Comparison of ENCODE assay signal across 21 cellular contexts in the genomic region with DNA sequence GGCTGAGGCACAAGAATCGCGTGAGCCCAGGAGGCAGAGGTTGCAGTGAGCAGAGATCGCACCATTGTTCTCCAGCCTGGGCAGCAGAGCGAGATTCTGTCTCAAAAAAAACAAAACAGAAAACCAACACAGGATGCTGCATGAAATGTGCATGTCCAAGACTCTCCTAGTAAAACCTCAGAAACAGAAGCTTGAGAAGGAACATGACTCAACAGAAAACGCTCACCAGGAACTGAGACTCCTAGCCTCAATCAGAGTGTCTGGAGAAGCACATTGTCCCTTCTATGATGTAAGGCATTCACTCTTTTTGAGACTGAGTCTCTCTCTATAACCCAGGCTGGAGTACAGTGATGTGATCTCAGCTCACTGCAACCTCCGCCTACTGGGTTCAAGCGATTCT.
DNase-seq lines count a peak whose midpoint lies in the region; ATAC-seq and TF ChIP-seq lines count a peak whose summit lies in the region.
"Had no signal": no experiment of that assay in that cellular context is flagged by ENCODE, and none has a peak within 500 bp of the region (broad histone marks: within the 10 kb centered on the region; RNA-seq: fewer than 3 reads in every experiment).

No MANE protein-coding gene starts in this region.

- TF ChIP-seq CTCF in GM12864 (IDR thresholded peaks at IDR 0.05; ENCODE audit: low read depth, low read length, missing control alignments) (no peak), NB4 (IDR thresholded peaks at IDR 0.05; ENCODE audit: low read depth, low read length) (no peak), fibroblast of pulmonary artery (IDR thresholded peaks at IDR 0.05; ENCODE audit: low read length, missing control alignments) (no peak)

- DNase-seq in GM12864 (ENCODE audit: low read depth): peak; percentile 15
- peak; percentile 43 for DNase-seq in NB4 (ENCODE audit: low read depth)
- DNase-seq in fibroblast of pulmonary artery (ENCODE audit: low read depth): peak; percentile 28
- DNase-seq in COR-L47 (lab: John Stamatoyannopoulos, UW): no peak
- no peak for DNase-seq in NCI-H748 (lab: John Stamatoyannopoulos, UW; ENCODE audit: unreplicated experiment)
- DNase-seq: activated CD4-positive, CD25-positive, alpha-beta regulatory T cell treated with anti-CD3 and anti-CD28 coated beads, Interleukin-2, amount 50 U/mL, for 72 hours; activated effector memory CD4-positive, alpha-beta T cell treated with Interleukin-2 at 50 U/mL for 16 hours; amniotic stem cell; BE2C; foreskin fibroblast; hypothalamus; midbrain; NCI-H1694; NCI-H2227 treated with DMSO at 0.1 percent for 48 hours; stimulated activated CD4-positive, alpha-beta T cell treated with anti-CD3 and anti-CD28 coated beads, Interleukin-4, amount 100 ng/mL, for 4 hours; stimulated activated CD8-positive, alpha-beta memory T cell treated with anti-CD3 and anti-CD28 coated beads, Interleukin-4, amount 100 ng/mL, for 48 hours had no signal

- TF ChIP-seq POLR2A in NB4 (IDR thresholded peaks at IDR 0.05; ENCODE audit: extremely low read depth, insufficient read length): no peak

- ATAC-seq in GM21786 (IDR thresholded peaks at IDR 0.05; ENCODE audit: unreplicated experiment) (peak; percentile 42), HG02981 (IDR thresholded peaks at IDR 0.05; ENCODE audit: unreplicated experiment) (no peak)
- ATAC-seq: Right ventricle myocardium inferior had no signal

- H3K4me3 ChIP-seq in GM12864 (ENCODE audit: low read depth, low read length): no peak overlapping the region
- no peak overlapping the region for H3K4me3 ChIP-seq in NB4 (ENCODE audit: low read depth, low read length)
- no peak overlapping the region for H3K4me3 ChIP-seq in fibroblast of pulmonary artery (replicated peaks; ENCODE audit: low read depth, low read length)
- H3K4me3 ChIP-seq: prostate gland, smooth muscle cell had no signal

Comparison
In these comparisons a context has a peak if more than half of its experiments do, and no peak if none do; other contexts are left out.
1. DNase-seq: peak in GM12864 (single experiment), NB4 (single experiment) and fibroblast of pulmonary artery (single experiment); none in COR-L47 (single experiment) and NCI-H748 (single experiment).